24 cellular contexts compared by ENCODE assay signal in genomic region chr10:120455004-120455403, GRCh38. TPM values are rescaled to one million over a fixed set of nuclear protein-coding genes. Genes with fewer than 3 reads are reported as not detected.
DNase-seq lines count a peak whose midpoint lies in the region; ATAC-seq, FAIRE-seq and TF ChIP-seq lines count a peak whose summit lies in the region.
"Had no signal": no experiment of that assay in that cellular context is flagged by ENCODE, and none has a peak within 500 bp of the region (broad histone marks: within the 10 kb centered on the region; RNA-seq: fewer than 3 reads in every experiment).

No MANE protein-coding gene starts in this region.

- no peaks in the 10 kb centered on the region for H3K9me3 ChIP-seq in astrocyte (ENCODE audit: insufficient read depth, low read depth, low read length)
- H3K9me3 ChIP-seq: A549 had no signal

- ATAC-seq in HG03025 (IDR thresholded peaks at IDR 0.05; ENCODE audit: low FRiP score, unreplicated experiment) = no peak
- ATAC-seq: A549, Right ventricle myocardium inferior had no signal

- H3K27ac Mint-ChIP-seq in astrocyte (ENCODE audit: unreplicated experiment) (no peak overlapping the region), progenitor cell of endocrine pancreas (peak overlapping the region; percentile 69), CD14-positive monocyte (no peak overlapping the region)
- H3K27ac Mint-ChIP-seq: H9 had no signal

- H3K27ac ChIP-seq in astrocyte (ENCODE audit: low read depth, low read length) = no peak overlapping the region
- H3K27ac ChIP-seq: A549, KMS-11 had no signal

- intact Hi-C loops in CD14-positive monocyte (cut with micrococcal nuclease) = no loop called here

- no peak overlapping the region for H3K4me2 ChIP-seq in astrocyte (ENCODE audit: low read length)
- H3K4me2 ChIP-seq: A549, KMS-11 had no signal

- H2AFZ ChIP-seq in astrocyte (ENCODE audit: low read depth, low read length) = no peak overlapping the region

- H3K9ac ChIP-seq in astrocyte (ENCODE audit: low read length) = no peak overlapping the region
- H3K9ac ChIP-seq: KMS-11 had no signal

- peaks cover 31% of the 10 kb centered on the region for H3K4me1 ChIP-seq in astrocyte (ENCODE audit: insufficient read depth, low read length)
- H3K4me1 ChIP-seq: A549 had no signal

- H3K36me3 Mint-ChIP-seq in astrocyte (ENCODE audit: low read depth, unreplicated experiment) = no peaks in the 10 kb centered on the region
- no peaks in the 10 kb centered on the region for H3K36me3 Mint-ChIP-seq in progenitor cell of endocrine pancreas (ENCODE audit: insufficient read depth)
- peaks cover 0 to 2% of the 10 kb centered on the region in 2 donors for H3K36me3 Mint-ChIP-seq in CD14-positive monocyte

- peak overlapping the region; percentile 29 for H3K4me3 Mint-ChIP-seq in astrocyte (ENCODE audit: unreplicated experiment)
- no peak overlapping the region for H3K4me3 Mint-ChIP-seq in progenitor cell of endocrine pancreas (ENCODE audit: low read depth)
- peak overlapping the region in 1 of 2 donors; percentile 48 for H3K4me3 Mint-ChIP-seq in CD14-positive monocyte
- H3K4me3 Mint-ChIP-seq: H9 had no signal

- H3K36me3 ChIP-seq in astrocyte (ENCODE audit: insufficient read depth, low read length) = no peaks in the 10 kb centered on the region

- FAIRE-seq in astrocyte (lab: Jason Lieb, UNC) = no peak
- FAIRE-seq: A549, D721Med, GM12891, RCC 7860 had no signal

- no peaks in the 10 kb centered on the region for H3K27me3 ChIP-seq in astrocyte (ENCODE audit: insufficient read depth, low read length)

- no peak for TF ChIP-seq CTCF in astrocyte (IDR thresholded peaks at IDR 0.05; ENCODE audit: insufficient read depth, low read depth, low read length)
- no peak for TF ChIP-seq CTCF in progenitor cell of endocrine pancreas (IDR thresholded peaks at IDR 0.05; ENCODE audit: unreplicated experiment)
- no peak for TF ChIP-seq CTCF in CD14-positive monocyte (IDR thresholded peaks at IDR 0.05)

- H3K4me1 Mint-ChIP-seq in astrocyte (ENCODE audit: low read depth, unreplicated experiment) (peaks cover 23% of the 10 kb centered on the region), progenitor cell of endocrine pancreas (ENCODE audit: low read depth) (peaks cover 8% of the 10 kb centered on the region), CD14-positive monocyte (peaks cover 6% of the 10 kb centered on the region)

- no peak overlapping the region for H3K4me3 ChIP-seq in astrocyte (ENCODE audit: insufficient read depth, low read depth, low read length)
- H3K4me3 ChIP-seq: A549 had no signal

- H3K9me3 Mint-ChIP-seq in astrocyte (ENCODE audit: unreplicated experiment) (no peaks in the 10 kb centered on the region), progenitor cell of endocrine pancreas (ENCODE audit: low read depth) (no peaks in the 10 kb centered on the region), CD14-positive monocyte (peaks cover 0 to 16% (median 6%) of the 10 kb centered on the region in 7 donors)
- H3K9me3 Mint-ChIP-seq: H9 had no signal

- DNase-seq in AG20443 (ENCODE audit: low spot score) (peak; percentile 69), GM04504 (ENCODE audit: low read depth) (peak; percentile 53), astrocyte (ENCODE audit: low read depth) (peak; percentile 61), progenitor cell of endocrine pancreas (ENCODE audit: low spot score, unreplicated experiment) (no peak), D341Med (ENCODE audit: low spot score) (no peak), CD14-positive monocyte (ENCODE audit: low spot score) (no peak), NCI-H1930 (lab: John Stamatoyannopoulos, UW) (no peak)
- DNase-seq: C1 segment of cervical spinal cord, DMS53, H9, IMR-90, NCI-H1105 treated with DMSO at 0.1 percent for 48 hours, NCI-H2081 treated with DMSO at 0.1 percent for 48 hours, NCI-H2171 treated with DMSO at 0.1 percent for 48 hours, NCI-H446, NCI-H526 had no signal

- peaks cover 27% of the 10 kb centered on the region for H3K79me2 ChIP-seq in astrocyte (ENCODE audit: insufficient read depth, low read length)

- H3K27me3 Mint-ChIP-seq in astrocyte (ENCODE audit: low read depth, unreplicated experiment) = peaks cover 29% of the 10 kb centered on the region
- peaks cover 64% of the 10 kb centered on the region for H3K27me3 Mint-ChIP-seq in progenitor cell of endocrine pancreas
- H3K27me3 Mint-ChIP-seq in CD14-positive monocyte (ENCODE audit: low read depth in 3 of 3) = peaks cover 41 to 59% (median 50%) of the 10 kb centered on the region in 3 donors

- H4K20me1 ChIP-seq in astrocyte (ENCODE audit: insufficient read depth, low read length) = no peaks in the 10 kb centered on the region

RNA-seq across cellular contexts. Expression of gene PLPP4, which starts 2.0 kb away (rescaled TPM):
- 44.1 and 45.1 TPM in 2 replicates for total RNA-seq in astrocyte
- total RNA-seq in progenitor cell of endocrine pancreas = not detected in 2 replicates
- not detected for polyA plus RNA-seq in CD14-positive monocyte
- total RNA-seq: H9, OCI-LY7, Right ventricle myocardium inferior had no signal
- polyA plus RNA-seq: A549 had no signal

Comparison
In these comparisons a context has a peak if more than half of its experiments do, and no peak if none do; other contexts are left out.
1. DNase-seq: peak in AG20443 (single experiment), GM04504 (single experiment) and astrocyte (single experiment); none in progenitor cell of endocrine pancreas (single experiment), D341Med (single experiment), CD14-positive monocyte (single experiment) and NCI-H1930 (0 of 2).
2. RNA of gene PLPP4, which starts 2.0 kb away (total RNA-seq): 44.1 to 45.1 TPM in astrocyte; not detected in progenitor cell of endocrine pancreas; every median in the first group is over 10 times any median in the second.